Comparison of ENCODE assay signal across 1 cellular context in the genomic region with DNA sequence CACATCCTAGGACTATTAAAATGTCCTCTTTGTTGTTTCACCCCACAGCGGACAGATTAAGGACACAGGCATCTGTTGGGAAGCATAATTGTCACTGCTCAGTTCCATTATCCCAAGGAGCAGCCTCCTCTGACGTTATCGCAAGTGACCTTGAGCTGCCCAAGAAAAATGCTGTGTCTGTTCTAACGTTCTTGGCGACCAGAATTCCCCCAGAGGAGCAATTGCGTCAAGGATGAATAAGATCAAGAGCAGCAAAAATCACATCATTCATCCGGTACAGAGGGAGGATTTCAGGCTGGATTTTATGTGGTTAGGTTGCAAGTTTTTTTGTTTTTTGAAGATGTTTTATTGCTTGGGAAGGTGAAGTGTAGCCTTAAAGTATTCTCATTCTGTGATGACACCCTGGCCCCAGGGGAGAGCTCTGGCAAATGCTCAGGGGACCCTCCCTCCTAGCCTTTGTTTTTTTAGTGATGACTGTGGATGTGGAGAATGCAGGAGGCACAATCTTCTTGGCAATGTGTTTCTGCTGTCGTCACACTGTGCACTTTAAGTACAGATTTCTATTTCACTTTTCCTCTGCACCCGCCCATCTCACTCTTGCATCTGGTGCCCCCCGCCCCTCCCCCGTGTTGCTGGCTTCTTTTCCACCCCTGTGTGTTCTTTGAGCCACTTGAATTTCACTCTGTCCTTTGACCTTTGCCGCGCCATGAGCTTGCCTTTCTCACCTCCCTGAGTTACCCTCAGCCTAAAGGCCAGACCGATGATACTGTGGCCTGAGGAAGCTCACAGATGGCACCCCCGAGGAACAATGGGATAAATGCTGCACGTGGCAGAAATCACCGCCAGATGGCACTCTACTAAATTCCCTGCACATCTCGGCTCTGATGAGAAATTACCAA.
A peak's percentile ranks its signal among the peaks of the same experiment; 100 is the strongest.
TF ChIP-seq lines count a peak whose summit lies in the region.

No MANE protein-coding gene starts in this region.

TF ChIP-seq in liver, 16 proteins besides CTCF, POLR2A, EP300 and RAD21 (continued from another document):
- TF ChIP-seq, protein P1, sequence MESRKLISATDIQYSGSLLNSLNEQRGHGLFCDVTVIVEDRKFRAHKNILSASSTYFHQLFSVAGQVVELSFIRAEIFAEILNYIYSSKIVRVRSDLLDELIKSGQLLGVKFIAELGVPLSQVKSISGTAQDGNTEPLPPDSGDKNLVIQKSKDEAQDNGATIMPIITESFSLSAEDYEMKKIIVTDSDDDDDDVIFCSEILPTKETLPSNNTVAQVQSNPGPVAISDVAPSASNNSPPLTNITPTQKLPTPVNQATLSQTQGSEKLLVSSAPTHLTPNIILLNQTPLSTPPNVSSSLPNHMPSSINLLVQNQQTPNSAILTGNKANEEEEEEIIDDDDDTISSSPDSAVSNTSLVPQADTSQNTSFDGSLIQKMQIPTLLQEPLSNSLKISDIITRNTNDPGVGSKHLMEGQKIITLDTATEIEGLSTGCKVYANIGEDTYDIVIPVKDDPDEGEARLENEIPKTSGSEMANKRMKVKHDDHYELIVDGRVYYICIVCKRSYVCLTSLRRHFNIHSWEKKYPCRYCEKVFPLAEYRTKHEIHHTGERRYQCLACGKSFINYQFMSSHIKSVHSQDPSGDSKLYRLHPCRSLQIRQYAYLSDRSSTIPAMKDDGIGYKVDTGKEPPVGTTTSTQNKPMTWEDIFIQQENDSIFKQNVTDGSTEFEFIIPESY (IDR thresholded peaks at IDR 0.05), result no peak
- TF ChIP-seq NR2F2 (IDR thresholded peaks at IDR 0.05), result peak; percentile 91
